ENCODE assay signal across 7 cellular contexts in the genomic region with DNA sequence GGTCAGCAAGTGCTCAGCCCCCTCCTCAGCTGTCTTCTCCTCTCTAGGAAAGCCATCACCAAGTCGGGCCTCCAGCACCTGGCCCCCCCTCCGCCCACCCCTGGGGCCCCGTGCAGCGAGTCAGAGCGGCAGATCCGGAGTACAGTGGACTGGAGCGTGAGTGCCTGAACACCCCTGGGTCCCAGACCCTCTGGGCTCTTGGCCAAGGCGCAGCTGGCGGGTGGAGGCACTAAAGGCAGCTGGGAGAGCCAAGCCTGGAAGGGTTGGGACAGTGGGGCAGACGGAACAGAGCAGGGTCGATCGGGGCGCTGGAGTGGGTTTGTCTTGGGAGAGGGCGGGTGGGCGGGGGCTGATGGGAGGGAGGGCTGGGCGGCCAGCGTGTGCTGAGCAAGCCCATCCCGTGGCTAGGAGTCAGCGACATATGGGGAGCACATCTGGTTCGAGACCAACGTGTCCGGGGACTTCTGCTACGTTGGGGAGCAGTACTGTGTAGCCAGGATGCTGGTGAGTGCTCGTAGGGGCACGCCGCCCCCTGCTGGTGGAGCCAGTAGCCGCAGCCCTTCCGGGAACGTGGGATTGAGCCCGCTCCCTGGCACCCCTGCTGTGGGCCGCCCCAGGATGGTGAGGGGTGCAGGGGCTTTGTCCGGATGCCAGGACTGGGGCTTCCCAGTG. TPM values are rescaled to one million over a fixed set of nuclear protein-coding genes. Genes with fewer than 3 reads are reported as not detected.
DNase-seq lines count a peak whose midpoint lies in the region; ATAC-seq and TF ChIP-seq lines count a peak whose summit lies in the region.

No MANE protein-coding gene starts in this region.

- TF ChIP-seq CTCF in GM12874 (IDR thresholded peaks at IDR 0.05; ENCODE audit: insufficient read depth, low read depth, low read length): peak; percentile 97

- no peak overlapping the region for H3K4me3 ChIP-seq in skin epidermis

- ATAC-seq in HG02852 (IDR thresholded peaks at IDR 0.05; ENCODE audit: unreplicated experiment) (peak; percentile 71), HG03175 (IDR thresholded peaks at IDR 0.05; ENCODE audit: unreplicated experiment) (no peak)

- peak overlapping the region in 11 of 21 experiments; percentile 6 to 88 (median 27) for H3K27ac ChIP-seq in skin epidermis

- DNase-seq in RPMI7951 (ENCODE audit: low read depth) (peak; percentile 51), cardiac septum (ENCODE audit: low spot score) (peak; percentile 91)
- DNase-seq in activated naive CD4-positive, alpha-beta T cell (lab: John Stamatoyannopoulos, UW): peak; percentile 34 to 74 (median 60)

- intact Hi-C loops in cardiac septum (cut with DNase I): loop anchor here (2.0 kb wide), 1 partner anchor 127 kb away; no protein-coding TSS in a partner anchor

RNA-seq across cellular contexts. Expression of gene MDK, which starts 14.1 kb away (rescaled TPM):
- 15.8 and 19.9 TPM in 2 replicates for total RNA-seq in RPMI7951 (2014; rRNA removed; shearing (Covaris generic))
- 6.2 TPM for total RNA-seq in cardiac septum

RNA-seq across cellular contexts. Expression of gene DGKZ, which starts 20.1 kb away (rescaled TPM):
- total RNA-seq in RPMI7951 (2014; rRNA removed; shearing (Covaris generic)): 21.3 and 22.0 TPM in 2 replicates
- 66.8 TPM for total RNA-seq in cardiac septum

RNA-seq across cellular contexts. Expression of gene CHRM4, which starts 24.2 kb away (rescaled TPM):
- total RNA-seq in RPMI7951 (2014; rRNA removed; shearing (Covaris generic)): 0.49 TPM in 1 of 2 replicates, not detected in the other
- 0.27 TPM for total RNA-seq in cardiac septum
